Comparison of ENCODE assay signal across 37 cellular contexts in genomic region chr7:156592124-156592884, GRCh38.
"Had no signal": no experiment of that assay in that cellular context is flagged by ENCODE, and none has a peak within 500 bp of the region (broad histone marks: within the 10 kb centered on the region; RNA-seq: fewer than 3 reads in every experiment).

No MANE protein-coding gene starts in this region.

- DNase-seq: activated B cell treated with CpG ODN at 0.5 μM for 24 hours; activated CD4-positive, alpha-beta memory T cell treated with anti-CD3 and anti-CD28 coated beads for 36 hours; activated CD4-positive, alpha-beta T cell treated with anti-CD3 and anti-CD28 coated beads for 4 hours; activated CD4-positive, alpha-beta T cell treated with anti-CD3 and anti-CD28 coated beads, Interleukin-2, amount 10 ng/mL, durations not matched to agents 24 days and 14 days; activated CD4-positive, alpha-beta T cell treated with anti-CD3 and anti-CD28 coated beads, Interleukin-2, amount 50 U/mL, for 1 hour; activated CD4-positive, alpha-beta T cell treated with anti-CD3 and anti-CD28 coated beads, Interleukin-2, amount 50 U/mL, for 4 hours; activated CD4-positive, CD25-positive, alpha-beta regulatory T cell treated with anti-CD3 and anti-CD28 coated beads, Interleukin-2, amount 50 U/mL, for 72 hours; activated CD8-positive, alpha-beta memory T cell treated with anti-CD3 and anti-CD28 coated beads for 24 hours; activated CD8-positive, alpha-beta memory T cell treated with anti-CD3 and anti-CD28 coated beads, Interleukin-2, amount 10 ng/mL, durations not matched to agents 7 days and 5 days; activated CD8-positive, alpha-beta memory T cell treated with anti-CD3 and anti-CD28 coated beads, Interleukin-2, amount 50 U/mL, for 48 hours; activated CD8-positive, alpha-beta T cell treated with anti-CD3 and anti-CD28 coated beads, Interleukin-2, amount 10 ng/mL, durations not matched to agents 7 days and 5 days; activated effector memory CD4-positive, alpha-beta T cell treated with Interleukin-2 at 50 U/mL for 16 hours; activated gamma-delta T cell; activated naive CD4-positive, alpha-beta T cell treated with anti-CD3 and anti-CD28 coated beads, Interleukin-2, amount 10 ng/mL, durations not matched to agents 7 days and 5 days; activated naive CD4-positive, alpha-beta T cell treated with Interleukin-2 at 50 U/mL for 16 hours; activated naive CD8-positive, alpha-beta T cell treated with anti-CD3 and anti-CD28 coated beads, Interleukin-2, amount 10 ng/mL, durations not matched to agents 7 days and 5 days; activated naive CD8-positive, alpha-beta T cell treated with anti-CD3 and anti-CD28 coated beads, Interleukin-2, amount 50 U/mL, for 24 hours; activated T-cell treated with anti-CD3 and anti-CD28 coated beads, Interleukin-2, amount 50 U/mL, for 24 hours; activated T-cell treated with anti-CD3 and anti-CD28 coated beads, Interleukin-2, amount 50 U/mL, for 48 hours; amygdala; anterior cingulate cortex; caudate nucleus; T-helper 1 cell; T-helper 2 cell; T-helper 9 cell had no signal

- H3K27ac ChIP-seq: ascending aorta, cardiac muscle cell, VCaP had no signal

- ATAC-seq: activated CD8-positive, alpha-beta memory T cell treated with anti-CD3 and anti-CD28 coated beads, Interleukin-2, amount 10 ng/mL, durations not matched to agents 7 days and 5 days; activated CD8-positive, alpha-beta T cell treated with anti-CD3 and anti-CD28 coated beads, Interleukin-2, amount 10 ng/mL, durations not matched to agents 7 days and 5 days; activated naive CD8-positive, alpha-beta T cell treated with anti-CD3 and anti-CD28 coated beads, Interleukin-2, amount 50 U/mL, for 24 hours had no signal

- H3K27me3 Mint-ChIP-seq: activated B cell treated with CpG ODN at 0.5 μM for 24 hours had no signal

- H3K4me3 Mint-ChIP-seq: activated B cell treated with CpG ODN at 0.5 μM for 24 hours; activated CD4-positive, alpha-beta memory T cell treated with anti-CD3 and anti-CD28 coated beads for 36 hours; activated CD4-positive, alpha-beta T cell treated with anti-CD3 and anti-CD28 coated beads, Interleukin-2, amount 10 ng/mL, durations not matched to agents 24 days and 14 days; activated CD8-positive, alpha-beta memory T cell treated with anti-CD3 and anti-CD28 coated beads, Interleukin-2, amount 10 ng/mL, durations not matched to agents 7 days and 5 days; activated CD8-positive, alpha-beta T cell treated with anti-CD3 and anti-CD28 coated beads, Interleukin-2, amount 10 ng/mL, durations not matched to agents 7 days and 5 days; activated naive CD4-positive, alpha-beta T cell treated with anti-CD3 and anti-CD28 coated beads, Interleukin-2, amount 10 ng/mL, durations not matched to agents 7 days and 5 days; activated naive CD4-positive, alpha-beta T cell treated with anti-CD3 and anti-CD28 coated beads, Interleukin-2, amount 50 U/mL, for 24 hours; activated naive CD8-positive, alpha-beta T cell; activated naive CD8-positive, alpha-beta T cell treated with anti-CD3 and anti-CD28 coated beads, Interleukin-2, amount 10 ng/mL, durations not matched to agents 7 days and 5 days; activated naive CD8-positive, alpha-beta T cell treated with anti-CD3 and anti-CD28 coated beads, Interleukin-2, amount 50 U/mL, for 24 hours; activated T-cell treated with anti-CD3 and anti-CD28 coated beads, Interleukin-2, amount 50 U/mL, for 24 hours; brain; central memory CD8-positive, alpha-beta T cell; T-helper 1 cell treated with Interleukin-12 subunit alpha and Interleukin-12 subunit beta and Interleukin-4 antibody, amounts not matched to agents 30 μg/mL and 1 μg/mL, for 36 hours; T-helper 2 cell treated with Interferon-gamma antibody and Interleukin-4, amounts not matched to agents 5 μg/mL and 100 μg/mL, for 36 hours had no signal

- H3K36me3 Mint-ChIP-seq: activated CD8-positive, alpha-beta memory T cell treated with anti-CD3 and anti-CD28 coated beads, Interleukin-2, amount 10 ng/mL, durations not matched to agents 7 days and 5 days; activated naive CD4-positive, alpha-beta T cell treated with anti-CD3 and anti-CD28 coated beads, Interleukin-2, amount 10 ng/mL, durations not matched to agents 7 days and 5 days; activated naive CD4-positive, alpha-beta T cell treated with anti-CD3 and anti-CD28 coated beads, Interleukin-2, amount 50 U/mL, for 24 hours; activated naive CD8-positive, alpha-beta T cell treated with anti-CD3 and anti-CD28 coated beads, Interleukin-2, amount 10 ng/mL, durations not matched to agents 7 days and 5 days; brain had no signal

- H3K36me3 ChIP-seq: ascending aorta, cardiac muscle cell had no signal

- FAIRE-seq: bronchial epithelial cell, TTC549 had no signal

- H3K4me1 ChIP-seq: ascending aorta had no signal

- H3K4me1 Mint-ChIP-seq: activated B cell treated with CpG ODN at 0.5 μM for 24 hours; activated CD4-positive, alpha-beta T cell treated with anti-CD3 and anti-CD28 coated beads, Interleukin-2, amount 10 ng/mL, durations not matched to agents 24 days and 14 days; activated CD8-positive, alpha-beta memory T cell treated with anti-CD3 and anti-CD28 coated beads, Interleukin-2, amount 10 ng/mL, durations not matched to agents 7 days and 5 days; activated naive CD4-positive, alpha-beta T cell treated with anti-CD3 and anti-CD28 coated beads, Interleukin-2, amount 10 ng/mL, durations not matched to agents 7 days and 5 days; activated naive CD4-positive, alpha-beta T cell treated with anti-CD3 and anti-CD28 coated beads, Interleukin-2, amount 50 U/mL, for 24 hours; activated naive CD8-positive, alpha-beta T cell treated with anti-CD3 and anti-CD28 coated beads, Interleukin-2, amount 10 ng/mL, durations not matched to agents 7 days and 5 days; activated naive CD8-positive, alpha-beta T cell treated with anti-CD3 and anti-CD28 coated beads, Interleukin-2, amount 50 U/mL, for 24 hours; central memory CD8-positive, alpha-beta T cell had no signal

- H3K4me3 ChIP-seq: ascending aorta, cardiac muscle cell had no signal

- H3K27ac Mint-ChIP-seq: activated B cell treated with CpG ODN at 0.5 μM for 24 hours; activated CD4-positive, alpha-beta memory T cell treated with anti-CD3 and anti-CD28 coated beads for 36 hours; activated CD4-positive, alpha-beta T cell treated with anti-CD3 and anti-CD28 coated beads, Interleukin-2, amount 10 ng/mL, durations not matched to agents 24 days and 14 days; activated CD8-positive, alpha-beta memory T cell treated with anti-CD3 and anti-CD28 coated beads, Interleukin-2, amount 10 ng/mL, durations not matched to agents 7 days and 5 days; activated CD8-positive, alpha-beta T cell treated with anti-CD3 and anti-CD28 coated beads, Interleukin-2, amount 10 ng/mL, durations not matched to agents 7 days and 5 days; activated naive CD4-positive, alpha-beta T cell treated with anti-CD3 and anti-CD28 coated beads, Interleukin-2, amount 10 ng/mL, durations not matched to agents 7 days and 5 days; activated naive CD4-positive, alpha-beta T cell treated with anti-CD3 and anti-CD28 coated beads, Interleukin-2, amount 50 U/mL, for 24 hours; activated naive CD8-positive, alpha-beta T cell; activated naive CD8-positive, alpha-beta T cell treated with anti-CD3 and anti-CD28 coated beads, Interleukin-2, amount 10 ng/mL, durations not matched to agents 7 days and 5 days; activated naive CD8-positive, alpha-beta T cell treated with anti-CD3 and anti-CD28 coated beads, Interleukin-2, amount 50 U/mL, for 24 hours; activated T-cell treated with anti-CD3 and anti-CD28 coated beads, Interleukin-2, amount 50 U/mL, for 24 hours; activated T-helper 2 cell treated with anti-CD3 and anti-CD28 coated beads, Interferon-gamma antibody, Interleukin-2, Interleukin-4, amounts not matched to agents 10 μg/mL and 5 μg/mL and 100 μg/mL, durations not matched to agents 14 hours and 24 hours and 36 hours; brain; T-helper 1 cell treated with Interleukin-12 subunit alpha and Interleukin-12 subunit beta and Interleukin-4 antibody, amounts not matched to agents 30 μg/mL and 1 μg/mL, for 36 hours; T-helper 2 cell treated with Interferon-gamma antibody and Interleukin-4, amounts not matched to agents 5 μg/mL and 100 μg/mL, for 36 hours had no signal

- H3K9me3 Mint-ChIP-seq: activated naive CD4-positive, alpha-beta T cell treated with anti-CD3 and anti-CD28 coated beads, Interleukin-2, amount 10 ng/mL, durations not matched to agents 7 days and 5 days had no signal

- H3K27me3 ChIP-seq: ascending aorta, cardiac muscle cell had no signal
